Comparison of ENCODE assay signal across 10 cellular contexts in the genomic region with DNA sequence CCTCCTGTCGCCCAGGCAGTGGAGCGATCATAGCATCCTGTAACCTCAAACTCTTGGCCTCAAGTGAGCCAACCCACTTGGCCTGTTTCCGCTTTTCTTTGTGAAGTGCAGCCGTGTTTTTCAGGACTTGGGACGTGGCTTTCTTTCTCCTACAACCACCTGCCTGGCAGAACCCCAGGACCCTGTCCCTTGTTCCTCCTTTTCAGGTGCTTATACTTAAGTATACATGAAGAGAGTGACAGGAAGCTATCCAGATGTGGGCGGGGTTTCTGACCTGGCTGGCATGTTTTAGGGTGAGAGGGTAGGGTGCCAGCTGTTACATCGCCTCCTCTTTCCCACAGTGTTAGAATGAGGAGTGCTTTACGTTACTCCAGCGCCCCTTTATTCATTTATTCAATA. TPM values are rescaled to one million over a fixed set of nuclear protein-coding genes. Genes with fewer than 3 reads are reported as not detected.
DNase-seq lines count a peak whose midpoint lies in the region; ATAC-seq, FAIRE-seq and TF ChIP-seq lines count a peak whose summit lies in the region.
"Had no signal": no experiment of that assay in that cellular context is flagged by ENCODE, and none has a peak within 500 bp of the region (broad histone marks: within the 10 kb centered on the region; RNA-seq: fewer than 3 reads in every experiment).

No MANE protein-coding gene starts in this region.

- no peak for TF ChIP-seq RAD21 in H1 (IDR thresholded peaks at IDR 0.05 in 1 of 2, conservative IDR thresholded peaks at IDR 0.05 in 1 of 2; ENCODE audit: low read depth in 2 of 2, low read length in 2 of 2)
- no peak for TF ChIP-seq RAD21 in neural cell (conservative IDR thresholded peaks at IDR 0.05)

- H3K27ac Mint-ChIP-seq in CD4-positive, CD25-positive, alpha-beta regulatory T cell = peak overlapping the region in 1 of 3 donors; percentile 63

- H2BK120ac ChIP-seq in H1 (replicated peaks; ENCODE audit: low read depth, low read length) = no peak overlapping the region

- CTCF ChIA-PET in H1 (lab: Charles Lee; ENCODE audit: partially characterized antibody) = interaction anchor here (1.3 kb wide), 1 partner anchor 100 kb away, joined by 7 read pairs; a partner anchor contains a TSS

- no peak overlapping the region for H3K18ac ChIP-seq in H1 (ENCODE audit: extremely low read depth, low read length)

- WGBS in H1 (ENCODE audit: extremely low coverage in 1 of 2, insufficient coverage in 1 of 2, insufficient read length in 1 of 2, insufficient replicate concordance in 2 of 2, low coverage in 1 of 2, low lambda C conversion rate in 2 of 2, missing lambda C conversion rate in 1 of 2), 2 experiments = 66% methylated on average over 9 of the region's 9 CpGs; no CpG with 5 or more reads in 1 of the 2 experiments

- peaks cover 42% of the 10 kb centered on the region for H3K36me3 Mint-ChIP-seq in CD4-positive, CD25-positive, alpha-beta regulatory T cell

- no peak for TF ChIP-seq EP300 in H1 (IDR thresholded peaks at IDR 0.05; ENCODE audit: borderline replicate concordance in 1 of 2, low read depth in 2 of 2, low read length in 2 of 2)
- no peak for TF ChIP-seq EP300 in neural cell (conservative IDR thresholded peaks at IDR 0.05; ENCODE audit: poor library complexity, severe bottlenecking)

- no peak overlapping the region for H2BK5ac ChIP-seq in H1 (ENCODE audit: low read depth, low read length)

- no peak overlapping the region for H2BK20ac ChIP-seq in H1 (ENCODE audit: low read length)

- peaks cover 45% of the 10 kb centered on the region for H3K36me3 ChIP-seq in CD4-positive, CD25-positive, alpha-beta regulatory T cell (ENCODE audit: control insufficient read depth, insufficient read depth, low read length)
- H3K36me3 ChIP-seq in KOPT-K1 (ENCODE audit: insufficient read depth, low read length) = peaks cover 49% of the 10 kb centered on the region
- peaks cover 0 to 46% (median 30%) of the 10 kb centered on the region in 4 experiments; a peak in 7 of 8 replicates for H3K36me3 ChIP-seq in H1 (ENCODE audit: control insufficient read depth in 2 of 4, insufficient read depth in 4 of 4, low read length in 3 of 4)
- H3K36me3 ChIP-seq in neural cell (ENCODE audit: insufficient read depth, low read length) = peaks cover 41% of the 10 kb centered on the region

- peak overlapping the region; percentile 99 for H3K27ac ChIP-seq in CD4-positive, CD25-positive, alpha-beta regulatory T cell (ENCODE audit: insufficient read depth, low read length, poor library complexity, severe bottlenecking)
- H3K27ac ChIP-seq in KOPT-K1 (ENCODE audit: low read depth, low read length, poor library complexity, severe bottlenecking) = peak overlapping the region; percentile 89
- peak overlapping the region; percentile 54; the same call in 1 of the 2 replicates for H3K27ac ChIP-seq in H1 (ENCODE audit: low read depth, low read length)
- peak overlapping the region; percentile 99 for H3K27ac ChIP-seq in neural cell (ENCODE audit: low read length)

- H3K9me2 ChIP-seq in neural cell (ENCODE audit: insufficient read depth, low read length) = no peaks in the 10 kb centered on the region

- peaks cover 0 to 73% (median 31%) of the 10 kb centered on the region in 7 donors for H3K9me3 Mint-ChIP-seq in CD4-positive, CD25-positive, alpha-beta regulatory T cell

- FAIRE-seq in H1 (lab: Jason Lieb, UNC) (no peak), GM19239 (lab: Jason Lieb, UNC) (no peak)

- no peak overlapping the region for H3K4ac ChIP-seq in H1 (replicated peaks; ENCODE audit: insufficient read length, low read depth, low read length)

- H3K4me3 Mint-ChIP-seq in CD4-positive, CD25-positive, alpha-beta regulatory T cell = peak overlapping the region in 1 of 4 donors; percentile 77
- H3K4me3 Mint-ChIP-seq: activated T-cell treated with anti-CD3 and anti-CD28 coated beads, Interleukin-2, amount 50 U/mL, for 4 hours; nephron had no signal

- no peak overlapping the region for H4K91ac ChIP-seq in H1 (replicated peaks; ENCODE audit: insufficient read length, low read length)

- no peak overlapping the region for H2BK12ac ChIP-seq in H1 (ENCODE audit: low read depth, low read length)

- peaks cover 3% of the 10 kb centered on the region; the same call in 1 of the 2 replicates for H3K23me2 ChIP-seq in H1 (ENCODE audit: low read depth, low read length)

- peaks cover 4% of the 10 kb centered on the region for H3K4me1 ChIP-seq in CD4-positive, CD25-positive, alpha-beta regulatory T cell (ENCODE audit: control insufficient read depth, insufficient read depth, low read length, poor library complexity, severe bottlenecking)
- H3K4me1 ChIP-seq in H1 (replicated peaks in 1 of 4; ENCODE audit: control insufficient read depth in 3 of 4, insufficient read depth in 4 of 4, low read length in 3 of 4) = no peaks in the 10 kb centered on the region

- no peak for ATAC-seq in CD4-positive, CD25-positive, alpha-beta regulatory T cell (ENCODE audit: low read depth in 2 of 2)

- H4K20me1 ChIP-seq in H1 (replicated peaks in 1 of 2; ENCODE audit: control insufficient read depth in 1 of 2, insufficient read depth in 2 of 2, low read length in 2 of 2) (no peaks in the 10 kb centered on the region), neural cell (ENCODE audit: insufficient read depth) (no peaks in the 10 kb centered on the region)

- peak overlapping the region; percentile 73 to 87 for H3K4me2 ChIP-seq in H1 (ENCODE audit: insufficient read depth in 1 of 2, low read depth in 2 of 2, low read length in 2 of 2)
- peak overlapping the region; percentile 75 for H3K4me2 ChIP-seq in neural cell (ENCODE audit: low read length)

- H3K27me3 Mint-ChIP-seq in CD4-positive, CD25-positive, alpha-beta regulatory T cell = no peaks in the 10 kb centered on the region

- no peak overlapping the region for H3K56ac ChIP-seq in H1 (replicated peaks; ENCODE audit: insufficient read length, low read depth, low read length)

- no peak overlapping the region for H3K14ac ChIP-seq in H1 (ENCODE audit: insufficient read length)

- peak overlapping the region; percentile 93 for H3K4me3 ChIP-seq in CD4-positive, CD25-positive, alpha-beta regulatory T cell (ENCODE audit: low read depth, low read length)
- peak overlapping the region; percentile 89 to 100 (median 94) for H3K4me3 ChIP-seq in H1 (ENCODE audit: extremely low read depth in 1 of 4, insufficient read depth in 2 of 4, low read depth in 3 of 4, low read length in 4 of 4)
- H3K4me3 ChIP-seq in neural cell (ENCODE audit: low read length) = peak overlapping the region; percentile 91

- no peak overlapping the region for H3K23ac ChIP-seq in H1 (ENCODE audit: insufficient read length)

- H3K79me2 ChIP-seq in H1 (ENCODE audit: control insufficient read depth in 1 of 2, insufficient read depth in 2 of 2, low read length in 2 of 2) (peaks cover 0 to 12% of the 10 kb centered on the region in 2 experiments; a peak in 2 of 4 replicates), neural cell (replicated peaks; ENCODE audit: insufficient read depth, low read length) (peaks cover 21% of the 10 kb centered on the region)

- peaks cover 0 to 17% (median 10%) of the 10 kb centered on the region in 4 donors for H3K4me1 Mint-ChIP-seq in CD4-positive, CD25-positive, alpha-beta regulatory T cell
- H3K4me1 Mint-ChIP-seq: nephron had no signal

- POLR2A ChIA-PET in H1 (lab: Charles Lee; ENCODE audit: partially characterized antibody) = interaction anchor here (1.0 to 2.4 kb wide), 9 partner anchors 16 to 100 kb away, joined by 3 to 24 read pairs (median 6); a partner anchor contains a TSS

- peaks cover 64 to 82% of the 10 kb centered on the region in 2 experiments for H3K9me3 ChIP-seq in CD4-positive, CD25-positive, alpha-beta regulatory T cell (ENCODE audit: control insufficient read depth in 2 of 2, low read length in 2 of 2)
- peaks cover 84% of the 10 kb centered on the region for H3K9me3 ChIP-seq in KOPT-K1 (ENCODE audit: insufficient read depth, low read length, poor library complexity, severe bottlenecking)
- H3K9me3 ChIP-seq in H1 (ENCODE audit: insufficient read depth in 2 of 2, low read depth in 1 of 2, low read length in 1 of 2) = peaks cover 52 to 55% of the 10 kb centered on the region in 2 experiments
- peaks cover 32% of the 10 kb centered on the region for H3K9me3 ChIP-seq in neural cell (ENCODE audit: low read length)

- DNase-seq in CD4-positive, CD25-positive, alpha-beta regulatory T cell = no peak
- no peak for DNase-seq in H1 (ENCODE audit: low read depth in 1 of 2, low spot score in 2 of 2)
- DNase-seq in middle frontal gyrus (ENCODE audit: extremely low spot score, low spot score) = no peak
- no peak for DNase-seq in ureter (ENCODE audit: low spot score)
- no peak for DNase-seq in GM19239 (ENCODE audit: insufficient read length, low spot score)
- DNase-seq in NAMALWA (ENCODE audit: low spot score) = no peak
- DNase-seq: activated T-cell treated with anti-CD3 and anti-CD28 coated beads, Interleukin-2, amount 50 U/mL, for 4 hours had no signal

- H2AFZ ChIP-seq in H1 (ENCODE audit: low read length) (no peak overlapping the region), neural cell (ENCODE audit: low read depth, low read length) (no peak overlapping the region)

- no peak overlapping the region for H2BK15ac ChIP-seq in H1 (ENCODE audit: low read length)

- H4K5ac ChIP-seq in H1 (ENCODE audit: insufficient read length, low read depth, low read length) = no peak overlapping the region

- TF ChIP-seq POLR2A in H1 (IDR thresholded peaks at IDR 0.05; ENCODE audit: control extremely low read depth in 1 of 2, low read depth in 2 of 2, low read length in 2 of 2) = no peak

- no peaks in the 10 kb centered on the region for H3F3A ChIP-seq in neural cell (ENCODE audit: insufficient read depth, low read length, poor library complexity, severe bottlenecking)

- no peak overlapping the region for H2AK5ac ChIP-seq in H1 (ENCODE audit: low read depth, low read length)

- TF ChIP-seq CTCF in H1 (IDR thresholded peaks at IDR 0.05; ENCODE audit: control extremely low read depth in 1 of 3, insufficient read depth in 1 of 3, low read depth in 1 of 3, low read length in 3 of 3) (no peak), neural cell (IDR thresholded peaks at IDR 0.05; ENCODE audit: poor library complexity, severe bottlenecking) (no peak)

- H3K27me3 ChIP-seq in CD4-positive, CD25-positive, alpha-beta regulatory T cell (ENCODE audit: control insufficient read depth, insufficient read depth, low read length) = no peaks in the 10 kb centered on the region
- H3K27me3 ChIP-seq in H1 (replicated peaks in 1 of 4; ENCODE audit: control insufficient read depth in 3 of 4, extremely low read depth in 1 of 4, insufficient read depth in 3 of 4, low read length in 3 of 4) = no peaks in the 10 kb centered on the region
- H3K27me3 ChIP-seq in neural cell (ENCODE audit: insufficient read depth, low read depth, low read length) = no peaks in the 10 kb centered on the region

- H3K79me1 ChIP-seq in H1 (ENCODE audit: low read depth, low read length) = no peaks in the 10 kb centered on the region; the same call in 1 of the 2 replicates

- H4K8ac ChIP-seq in H1 (ENCODE audit: extremely low read depth, insufficient read depth, low read length) = no peak overlapping the region

- H3K9ac ChIP-seq in H1 (replicated peaks in 1 of 4; ENCODE audit: extremely low read depth in 1 of 4, low read depth in 3 of 4, low read length in 3 of 4) = peak overlapping the region in 3 of 4 experiments; percentile 34 to 55 (median 41); a peak in 4 of 7 replicates
- peak overlapping the region; percentile 99 for H3K9ac ChIP-seq in neural cell (ENCODE audit: low read length)

RNA-seq across cellular contexts. Expression of a gene that starts 0.7 kb away (rescaled TPM):
- 12.7 TPM for total RNA-seq in CD4-positive, CD25-positive, alpha-beta regulatory T cell
- polyA plus RNA-seq in CD4-positive, CD25-positive, alpha-beta regulatory T cell = 10 to 100 TPM; 26.0 to 31.7 (median 28.1) TPM
- 13.8 and 14.3 TPM in 2 replicates for total RNA-seq in H1 (2021; fragmentation: NEBNext Ultra II Directional; extraction: Animal tissue kit (Norgen Biotek cat#: 25700))
- polyA plus RNA-seq in H1 (2011; rRNA removed) = 5.2 and 7.5 TPM in 2 replicates
- polyA plus RNA-seq in H1 (2011; cell fraction: cytosol; rRNA removed) = 8.8 TPM
- 6.0 TPM for polyA plus RNA-seq in H1 (2011; cell fraction: nucleus; rRNA removed)
- 9.2 to 14.3 TPM (median 11.3 TPM) in 4 replicates for polyA plus RNA-seq in H1 (2012, experiment 1 of 2)
- polyA plus RNA-seq in H1 (2012, experiment 2 of 2) = 1.7 TPM
- polyA plus RNA-seq in H1 (2013, experiment 1 of 2) = 9.0 TPM
- polyA plus RNA-seq in H1 (2013, experiment 2 of 2) = 8.5 TPM
- 14.2 and 16.0 TPM in 2 replicates for polyA minus RNA-seq in H1 (2011; rRNA and poly(A)+ RNA removed)
- 9.0 TPM for polyA minus RNA-seq in H1 (2011; cell fraction: cytosol; rRNA and poly(A)+ RNA removed)
- 26.0 TPM for polyA minus RNA-seq in H1 (2011; cell fraction: nucleus; rRNA and poly(A)+ RNA removed)
- 50.8 and 60.5 TPM in 2 replicates for polyA plus RNA-seq in neural cell
- polyA minus RNA-seq in neural cell = 86.4 and 88.6 TPM in 2 replicates
- 26.9 TPM for total RNA-seq in ureter

RNA-seq across cellular contexts. Expression of a gene that starts 44.1 kb away (rescaled TPM):
- total RNA-seq in CD4-positive, CD25-positive, alpha-beta regulatory T cell = 20.2 TPM
- polyA plus RNA-seq in CD4-positive, CD25-positive, alpha-beta regulatory T cell = 10 to 100 TPM; 11.6 to 16.5 (median 14.0) TPM
- 33.5 and 34.0 TPM in 2 replicates for total RNA-seq in H1 (2021; fragmentation: NEBNext Ultra II Directional; extraction: Animal tissue kit (Norgen Biotek cat#: 25700))
- polyA plus RNA-seq in H1 (2011; rRNA removed) = 5.6 and 8.9 TPM in 2 replicates
- polyA plus RNA-seq in H1 (2011; cell fraction: cytosol; rRNA removed) = 14.6 TPM
- 16.6 TPM for polyA plus RNA-seq in H1 (2011; cell fraction: nucleus; rRNA removed)
- polyA plus RNA-seq in H1 (2012, experiment 1 of 2) = 20.6 to 30.1 TPM (median 22.2 TPM) in 4 replicates
- polyA plus RNA-seq in H1 (2012, experiment 2 of 2) = 2.3 TPM
- polyA plus RNA-seq in H1 (2013, experiment 1 of 2) = 22.6 TPM
- polyA plus RNA-seq in H1 (2013, experiment 2 of 2) = 20.3 TPM
- 49.6 and 70.6 TPM in 2 replicates for polyA minus RNA-seq in H1 (2011; rRNA and poly(A)+ RNA removed)
- polyA minus RNA-seq in H1 (2011; cell fraction: cytosol; rRNA and poly(A)+ RNA removed) = 18.1 TPM
- 75.9 TPM for polyA minus RNA-seq in H1 (2011; cell fraction: nucleus; rRNA and poly(A)+ RNA removed)
- 158 and 191 TPM in 2 replicates for polyA plus RNA-seq in neural cell
- polyA minus RNA-seq in neural cell = 244 and 285 TPM in 2 replicates
- total RNA-seq in ureter = 39.7 TPM

RNA-seq across cellular contexts. Expression of a gene that starts 48.7 kb away (rescaled TPM):
- 3.0 TPM for total RNA-seq in CD4-positive, CD25-positive, alpha-beta regulatory T cell
- polyA plus RNA-seq in CD4-positive, CD25-positive, alpha-beta regulatory T cell = under 1 TPM; 0.29 to 0.75 (median 0.48) TPM
- 3.1 TPM in 2 replicates for total RNA-seq in H1 (2021; fragmentation: NEBNext Ultra II Directional; extraction: Animal tissue kit (Norgen Biotek cat#: 25700))
- polyA plus RNA-seq in H1 (2011; rRNA removed) = 1.3 TPM in 2 replicates
- 1.8 TPM for polyA plus RNA-seq in H1 (2011; cell fraction: cytosol; rRNA removed)
- 1.7 TPM for polyA plus RNA-seq in H1 (2011; cell fraction: nucleus; rRNA removed)
- 0.85 to 2.0 TPM (median 1.3 TPM) in 4 replicates for polyA plus RNA-seq in H1 (2012, experiment 1 of 2)
- 0.17 TPM for polyA plus RNA-seq in H1 (2012, experiment 2 of 2)
- 2.8 TPM for polyA plus RNA-seq in H1 (2013, experiment 1 of 2)
- polyA plus RNA-seq in H1 (2013, experiment 2 of 2) = 2.1 TPM
- 2.2 and 2.8 TPM in 2 replicates for polyA minus RNA-seq in H1 (2011; rRNA and poly(A)+ RNA removed)
- polyA minus RNA-seq in H1 (2011; cell fraction: cytosol; rRNA and poly(A)+ RNA removed) = 1.7 TPM
- polyA minus RNA-seq in H1 (2011; cell fraction: nucleus; rRNA and poly(A)+ RNA removed) = 6.0 TPM
- polyA plus RNA-seq in neural cell = 9.4 and 10.4 TPM in 2 replicates
- 22.4 and 24.1 TPM in 2 replicates for polyA minus RNA-seq in neural cell
- 3.5 TPM for total RNA-seq in ureter

RNA-seq across cellular contexts. Expression of a gene that starts 49.0 kb away (rescaled TPM):
- total RNA-seq in CD4-positive, CD25-positive, alpha-beta regulatory T cell = 24.2 TPM
- polyA plus RNA-seq in CD4-positive, CD25-positive, alpha-beta regulatory T cell = 10 to 100 TPM in 2 of 4 donors, 1 to 10 TPM in 2; 4.8 to 15.0 (median 10.9) TPM
- 11.9 and 13.7 TPM in 2 replicates for total RNA-seq in H1 (2021; fragmentation: NEBNext Ultra II Directional; extraction: Animal tissue kit (Norgen Biotek cat#: 25700))
- polyA plus RNA-seq in H1 (2011; rRNA removed) = 5.2 and 6.5 TPM in 2 replicates
- polyA plus RNA-seq in H1 (2011; cell fraction: cytosol; rRNA removed) = 7.2 TPM
- polyA plus RNA-seq in H1 (2011; cell fraction: nucleus; rRNA removed) = 8.1 TPM
- 6.5 to 7.5 TPM (median 6.9 TPM) in 4 replicates for polyA plus RNA-seq in H1 (2012, experiment 1 of 2)
- 0.92 TPM for polyA plus RNA-seq in H1 (2012, experiment 2 of 2)
- 8.1 TPM for polyA plus RNA-seq in H1 (2013, experiment 1 of 2)
- polyA plus RNA-seq in H1 (2013, experiment 2 of 2) = 8.0 TPM
- polyA minus RNA-seq in H1 (2011; rRNA and poly(A)+ RNA removed) = 26.2 and 27.2 TPM in 2 replicates
- polyA minus RNA-seq in H1 (2011; cell fraction: cytosol; rRNA and poly(A)+ RNA removed) = 5.8 TPM
- polyA minus RNA-seq in H1 (2011; cell fraction: nucleus; rRNA and poly(A)+ RNA removed) = 45.0 TPM
- polyA plus RNA-seq in neural cell = 46.5 and 52.3 TPM in 2 replicates
- 118 and 154 TPM in 2 replicates for polyA minus RNA-seq in neural cell
- total RNA-seq in ureter = 23.3 TPM
